ENCODE assay signal across 25 cellular contexts in genomic region chr2:109391243-109391642, GRCh38.
"Had no signal": no experiment of that assay in that cellular context is flagged by ENCODE, and none has a peak within 500 bp of the region (broad histone marks: within the 10 kb centered on the region; RNA-seq: fewer than 3 reads in every experiment).

No MANE protein-coding gene starts in this region.

- FAIRE-seq: endometrium, kidney had no signal

- H3K27ac ChIP-seq: colonic mucosa, epithelial cell of prostate, esophagus squamous epithelium, gastrocnemius medialis, hepatocyte, left lung, lower lobe of right lung had no signal

- H3K4me3 ChIP-seq: colonic mucosa, esophagus squamous epithelium, gastrocnemius medialis, hepatocyte, left lung, lower lobe of right lung had no signal

- H3K36me3 ChIP-seq: colonic mucosa, esophagus squamous epithelium, gastrocnemius medialis, left lung, lower lobe of right lung had no signal

- DNase-seq: colonic mucosa; cortex of kidney; effector CD8-positive, alpha-beta T cell; effector memory CD8-positive, alpha-beta T cell; endodermal cell; erythroblast; esophagus squamous epithelium; foreskin fibroblast; foreskin melanocyte; gastrocnemius medialis; glutamatergic neuron; head of caudate nucleus; hypothalamus; immature natural killer cell; islet precursor cell; kidney; kidney glomerular epithelial cell; left ventricle myocardium superior; lower lobe of right lung; mesenchymal stem cell had no signal

- H3K27me3 ChIP-seq: colonic mucosa, esophagus squamous epithelium, gastrocnemius medialis, hepatocyte, left lung had no signal

- H3K9me3 ChIP-seq: colonic mucosa, esophagus squamous epithelium, gastrocnemius medialis, left lung, lower lobe of right lung had no signal

- H3K4me2 ChIP-seq: hepatocyte had no signal

- H3K79me2 ChIP-seq: hepatocyte had no signal

- H2AFZ ChIP-seq: hepatocyte had no signal

- H3K4me1 ChIP-seq: colonic mucosa, esophagus squamous epithelium, gastrocnemius medialis, left lung, lower lobe of right lung had no signal

- ATAC-seq: effector memory CD8-positive, alpha-beta T cell; esophagus mucosa; gastrocnemius medialis; left lung; left ventricle myocardium superior; lower lobe of right lung had no signal
